20 cellular contexts compared by ENCODE assay signal in the genomic region with DNA sequence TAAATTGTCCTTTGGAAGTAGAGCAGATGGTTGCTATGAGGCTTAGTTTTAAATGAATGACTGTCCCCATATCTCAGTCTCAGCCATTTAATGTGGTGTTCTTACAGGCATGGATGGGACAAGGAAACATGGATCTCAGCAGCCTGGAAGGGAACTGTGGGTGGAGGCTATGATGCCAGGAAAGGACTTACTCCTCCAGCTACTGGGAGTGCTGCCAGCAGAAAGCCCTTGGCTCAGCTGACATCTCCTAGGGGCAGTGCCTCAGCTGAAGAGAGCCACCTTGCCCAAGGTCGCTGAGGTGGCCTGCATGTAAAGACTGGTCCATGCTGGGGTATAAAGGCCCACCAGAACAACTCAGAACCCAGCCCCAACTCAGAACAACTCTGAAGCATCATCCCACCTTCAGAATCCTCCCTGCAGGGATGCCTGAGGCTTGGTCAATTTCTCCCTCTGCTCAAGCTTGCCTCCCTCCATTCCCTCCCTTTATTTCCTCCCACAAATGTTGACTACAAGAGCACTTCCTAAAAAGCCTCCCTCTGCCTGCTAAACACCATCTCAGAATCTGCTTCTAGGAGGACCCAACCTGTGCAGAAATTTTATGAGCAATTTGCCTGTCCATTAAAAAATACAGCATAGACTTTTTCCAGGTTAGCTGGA. TPM values are rescaled to one million over a fixed set of nuclear protein-coding genes. Genes with fewer than 3 reads are reported as not detected.
A peak's percentile ranks its signal among the peaks of the same experiment; 100 is the strongest.
DNase-seq lines count a peak whose midpoint lies in the region; ATAC-seq lines count a peak whose summit lies in the region.
"Had no signal": no experiment of that assay in that cellular context is flagged by ENCODE, and none has a peak within 500 bp of the region (broad histone marks: within the 10 kb centered on the region; RNA-seq: fewer than 3 reads in every experiment).

No MANE protein-coding gene starts in this region.

- no peak overlapping the region for H3K23ac ChIP-seq in neuronal stem cell (ENCODE audit: low read depth, low read length, poor library complexity)

- CTCF ChIA-PET in T-cell (lab: Charles Lee): no interaction called here
- CTCF ChIA-PET in naive thymus-derived CD4-positive, alpha-beta T cell (lab: Charles Lee): no interaction called here

- H4K8ac ChIP-seq in neuronal stem cell (ENCODE audit: low read depth, low read length): no peak overlapping the region

- H3K9me3 ChIP-seq in naive thymus-derived CD4-positive, alpha-beta T cell (ENCODE audit: control insufficient read depth in 2 of 3, low read length in 3 of 3): no peaks in the 10 kb centered on the region
- H3K9me3 ChIP-seq in aorta (ENCODE audit: control insufficient read depth, low read length): no peaks in the 10 kb centered on the region
- H3K9me3 ChIP-seq in neuronal stem cell (replicated peaks in 1 of 2; ENCODE audit: control insufficient read depth in 2 of 2, insufficient read depth in 1 of 2, low read depth in 1 of 2, low read length in 2 of 2): peaks cover 0 to 4% of the 10 kb centered on the region in 2 donors

- H3K4me3 Mint-ChIP-seq in T-cell: peak overlapping the region; percentile 73 to 91 (median 81)
- H3K4me3 Mint-ChIP-seq in naive thymus-derived CD4-positive, alpha-beta T cell: peak overlapping the region in 7 of 10 donors; percentile 13 to 90 (median 67)

- H2AFZ ChIP-seq in neuronal stem cell (ENCODE audit: low read length): no peak overlapping the region
- H2AFZ ChIP-seq: hepatocyte, PC-9 had no signal

- H2BK15ac ChIP-seq in neuronal stem cell (ENCODE audit: low read length): no peak overlapping the region

- peaks cover 0 to 16% of the 10 kb centered on the region in 2 donors for H3K27me3 ChIP-seq in naive thymus-derived CD4-positive, alpha-beta T cell (ENCODE audit: control insufficient read depth in 2 of 2, insufficient read depth in 2 of 2, low read length in 2 of 2)
- no peaks in the 10 kb centered on the region for H3K27me3 ChIP-seq in aorta (ENCODE audit: control insufficient read depth in 1 of 2, insufficient read depth in 2 of 2, low read length in 1 of 2)
- H3K27me3 ChIP-seq in neuronal stem cell (ENCODE audit: control insufficient read depth in 3 of 3, insufficient read depth in 3 of 3, low read depth in 1 of 3, low read length in 3 of 3): peaks cover 11 to 89% (median 36%) of the 10 kb centered on the region in 3 experiments

- POLR2A ChIA-PET in T-cell (lab: Charles Lee): no interaction called here
- POLR2A ChIA-PET in naive thymus-derived CD4-positive, alpha-beta T cell (lab: Charles Lee): no interaction called here

- no peaks in the 10 kb centered on the region for H3K36me3 ChIP-seq in naive thymus-derived CD4-positive, alpha-beta T cell (ENCODE audit: control insufficient read depth in 2 of 3, insufficient read depth in 3 of 3, low read length in 3 of 3)
- H3K36me3 ChIP-seq in aorta (ENCODE audit: control insufficient read depth in 1 of 2, insufficient read depth in 2 of 2, low read length in 1 of 2) (no peaks in the 10 kb centered on the region), neuronal stem cell (replicated peaks in 1 of 2; ENCODE audit: control insufficient read depth in 2 of 2, insufficient read depth in 2 of 2, low read length in 2 of 2) (no peaks in the 10 kb centered on the region)

- H2BK5ac ChIP-seq in neuronal stem cell (ENCODE audit: low read length): no peak overlapping the region

- no peak overlapping the region for H3K4ac ChIP-seq in neuronal stem cell (ENCODE audit: low read length)

- H3K14ac ChIP-seq in neuronal stem cell (ENCODE audit: low read length): no peak overlapping the region

- H3K9ac ChIP-seq in neuronal stem cell (ENCODE audit: low read depth, low read length, poor library complexity): no peak overlapping the region

- H3K79me1 ChIP-seq in neuronal stem cell (ENCODE audit: low read depth, low read length): no peaks in the 10 kb centered on the region

- intact Hi-C loops in left ventricle myocardium superior (cut with micrococcal nuclease): no loop called here
- intact Hi-C loops in Right ventricle myocardium inferior (cut with DNase I): no loop called here
- intact Hi-C loops in naive thymus-derived CD4-positive, alpha-beta T cell (cut with micrococcal nuclease): no loop called here
- intact Hi-C loops in aorta (cut with DNase I): no loop called here

- H3K4me1 ChIP-seq in naive thymus-derived CD4-positive, alpha-beta T cell (ENCODE audit: control insufficient read depth in 2 of 2, insufficient read depth in 2 of 2, low read length in 2 of 2): peaks cover 0 to 8% of the 10 kb centered on the region in 2 donors
- H3K4me1 ChIP-seq in aorta (ENCODE audit: control insufficient read depth in 1 of 2, insufficient read depth in 2 of 2, low read length in 2 of 2) (peaks cover 0 to 3% of the 10 kb centered on the region in 2 donors), neuronal stem cell (ENCODE audit: control insufficient read depth in 2 of 2, insufficient read depth in 1 of 2, low read depth in 1 of 2, low read length in 2 of 2) (peaks cover 0 to 4% of the 10 kb centered on the region in 2 donors)

- H3K9me3 Mint-ChIP-seq in T-cell: no peaks in the 10 kb centered on the region
- H3K9me3 Mint-ChIP-seq in naive thymus-derived CD4-positive, alpha-beta T cell: peaks cover 0 to 3% (median 0%) of the 10 kb centered on the region in 11 donors
- H3K9me3 Mint-ChIP-seq: stimulated activated naive B cell treated with anti-CD40 and anti-IgM and Interleukin-4, amounts not matched to agents 10 μg/mL and 1 μg/mL and 100 μg/mL, for 72 hours had no signal

- peak; percentile 41 for DNase-seq in left ventricle myocardium superior
- no peak for DNase-seq in Right ventricle myocardium inferior (ENCODE audit: missing footprints)
- no peak for DNase-seq in T-cell
- DNase-seq in naive thymus-derived CD4-positive, alpha-beta T cell: no peak
- DNase-seq in aorta: peak; percentile 73 to 78
- DNase-seq in neuronal stem cell (ENCODE audit: low spot score): no peak
- no peak for DNase-seq in UCSD-AML1 (lab: John Stamatoyannopoulos, UW; ENCODE audit: unreplicated experiment)
- DNase-seq: activated naive CD4-positive, alpha-beta T cell treated with Interleukin-2 at 50 U/mL for 16 hours; mesendoderm; NCI-H1092; NCI-H2081 treated with DMSO at 0.1 percent for 48 hours; NCI-H774; PC-9; stimulated activated naive B cell treated with anti-CD40 and anti-IgM and Interleukin-4, amounts not matched to agents 10 μg/mL and 1 μg/mL and 100 μg/mL, for 72 hours; T1000 had no signal

- no peak overlapping the region for H2AK5ac ChIP-seq in neuronal stem cell (ENCODE audit: low read depth, low read length)

- no peak overlapping the region for H4K91ac ChIP-seq in neuronal stem cell (ENCODE audit: low read depth, low read length, poor library complexity)

- H3K36me3 Mint-ChIP-seq in T-cell: no peaks in the 10 kb centered on the region
- peaks cover 0 to 6% (median 0%) of the 10 kb centered on the region in 5 donors for H3K36me3 Mint-ChIP-seq in naive thymus-derived CD4-positive, alpha-beta T cell

- 61 to 75% methylated on average over 1 of the region's 1 CpG for WGBS in aorta, 2 donors
- WGBS in neuronal stem cell (ENCODE audit: extremely low coverage in 2 of 2, insufficient read length in 2 of 2, insufficient replicate concordance in 1 of 2), 2 donors: no CpG with 5 or more reads among the region's 1 CpG

- peaks cover 7 to 17% (median 13%) of the 10 kb centered on the region in 3 donors for H3K4me1 Mint-ChIP-seq in T-cell
- H3K4me1 Mint-ChIP-seq in naive thymus-derived CD4-positive, alpha-beta T cell: peaks cover 8 to 23% (median 14%) of the 10 kb centered on the region in 7 donors

- no peak overlapping the region for H3K27ac ChIP-seq in naive thymus-derived CD4-positive, alpha-beta T cell (ENCODE audit: low read depth, low read length)
- no peak overlapping the region for H3K27ac ChIP-seq in aorta (ENCODE audit: low read depth in 1 of 2, low read length in 2 of 2)
- no peak overlapping the region for H3K27ac ChIP-seq in neuronal stem cell (replicated peaks; ENCODE audit: low read length)
- H3K27ac ChIP-seq: coronary artery, hepatocyte, PC-9 had no signal

- H3K4me3 ChIP-seq in naive thymus-derived CD4-positive, alpha-beta T cell (ENCODE audit: low read length): no peak overlapping the region
- H3K4me3 ChIP-seq in aorta (ENCODE audit: low read length in 2 of 2): no peak overlapping the region
- H3K4me3 ChIP-seq in neuronal stem cell (ENCODE audit: low read length in 2 of 2): no peak overlapping the region
- H3K4me3 ChIP-seq: coronary artery, hepatocyte, K562, PC-9 had no signal

- H3K27ac Mint-ChIP-seq in T-cell: no peak overlapping the region
- no peak overlapping the region for H3K27ac Mint-ChIP-seq in naive thymus-derived CD4-positive, alpha-beta T cell
- H3K27ac Mint-ChIP-seq: stimulated activated naive B cell treated with anti-CD40 and anti-IgM and Interleukin-4, amounts not matched to agents 10 μg/mL and 1 μg/mL and 100 μg/mL, for 72 hours had no signal

- no peak overlapping the region for H3K18ac ChIP-seq in neuronal stem cell (ENCODE audit: low read length)

- no peak overlapping the region for H2BK12ac ChIP-seq in neuronal stem cell (ENCODE audit: low read length)

- peak; percentile 66 for ATAC-seq in left ventricle myocardium superior
- ATAC-seq in Right ventricle myocardium inferior: no peak
- ATAC-seq in T-cell (replicated peaks in 1 of 4): no peak
- ATAC-seq in naive thymus-derived CD4-positive, alpha-beta T cell: no peak
- ATAC-seq in aorta (ENCODE audit: low FRiP score): no peak
- no peak for ATAC-seq in HG03571 (IDR thresholded peaks at IDR 0.05; ENCODE audit: unreplicated experiment)
- ATAC-seq: K562; stimulated activated naive B cell treated with anti-CD40 and anti-IgM and Interleukin-4, amounts not matched to agents 10 μg/mL and 1 μg/mL and 100 μg/mL, for 72 hours had no signal

- no peak overlapping the region for H3K4me2 ChIP-seq in neuronal stem cell (ENCODE audit: insufficient read depth, low read length, poor library complexity, severe bottlenecking)
- H3K4me2 ChIP-seq: hepatocyte, PC-9 had no signal

- H2BK120ac ChIP-seq in neuronal stem cell (ENCODE audit: low read depth, low read length): no peak overlapping the region

- H3K27me3 Mint-ChIP-seq in T-cell: peaks cover 34 to 44% of the 10 kb centered on the region in 2 donors
- peaks cover 38 to 60% (median 46%) of the 10 kb centered on the region in 5 donors for H3K27me3 Mint-ChIP-seq in naive thymus-derived CD4-positive, alpha-beta T cell

RNA-seq across cellular contexts. Expression of gene PDE8B, which starts 1.8 kb away (rescaled TPM):
- 0.69 TPM for total RNA-seq in left ventricle myocardium superior
- 1.0 TPM for total RNA-seq in Right ventricle myocardium inferior
- under 1 TPM in 3 of 5 donors, not detected in 2; 0.15 to 0.66 (median 0.23) TPM for total RNA-seq in T-cell
- total RNA-seq in naive thymus-derived CD4-positive, alpha-beta T cell: 1 to 10 TPM in 1 of 5 experiments, not detected in 4; 1.2 TPM
- under 1 TPM in 1 of 2 donors, not detected in 1; 0.02 TPM for polyA plus RNA-seq in naive thymus-derived CD4-positive, alpha-beta T cell
- 10 to 100 TPM; 25.5 to 42.6 TPM for total RNA-seq in aorta
- 10 to 100 TPM; 16.3 to 18.8 TPM for polyA plus RNA-seq in aorta
- 0.88 TPM for polyA plus RNA-seq in neuronal stem cell (2013, experiment 1 of 2)
- 0.94 TPM for polyA plus RNA-seq in neuronal stem cell (2013, experiment 2 of 2)
- total RNA-seq: K562 had no signal
- polyA plus RNA-seq: keratinocyte had no signal

Comparison
In these comparisons a context has a peak if more than half of its experiments do, and no peak if none do; other contexts are left out.
1. DNase-seq: peak in left ventricle myocardium superior (single experiment) and aorta (2 of 2); none in Right ventricle myocardium inferior (single experiment), T-cell (0 of 34), naive thymus-derived CD4-positive, alpha-beta T cell (0 of 9), neuronal stem cell (single experiment) and UCSD-AML1 (single experiment).
2. RNA of gene PDE8B, which starts 1.8 kb away (total RNA-seq): 25.5 to 42.6 TPM in aorta; 1.0 TPM in Right ventricle myocardium inferior (single experiment), 0.69 TPM in left ventricle myocardium superior (single experiment), 0.15 to 0.66 TPM in T-cell and 1.2 TPM in naive thymus-derived CD4-positive, alpha-beta T cell; every median in the first group is over 10 times any median in the second.